In genomic region chr6:42321976-42322375, GRCh38 we compare ENCODE assay signal across 21 cellular contexts.
A peak's percentile ranks its signal among the peaks of the same experiment; 100 is the strongest.
DNase-seq lines count a peak whose midpoint lies in the region; ATAC-seq lines count a peak whose summit lies in the region.
"Had no signal": no experiment of that assay in that cellular context is flagged by ENCODE, and none has a peak within 500 bp of the region (broad histone marks: within the 10 kb centered on the region; RNA-seq: fewer than 3 reads in every experiment).

No MANE protein-coding gene starts in this region.

- H3K4me1 Mint-ChIP-seq in stimulated activated naive CD8-positive, alpha-beta T cell treated with anti-CD3 and anti-CD28 coated beads, Interleukin-15, Interleukin-2, amounts not matched to agents 100 ng/mL and 50 ng/mL, for 24 hours (ENCODE audit: low read depth), result peaks cover 31% of the 10 kb centered on the region
- peaks cover 59 to 71% (median 70%) of the 10 kb centered on the region in 3 donors for H3K4me1 Mint-ChIP-seq in T-cell
- peaks cover 64% of the 10 kb centered on the region for H3K4me1 Mint-ChIP-seq in central memory CD8-positive, alpha-beta T cell

- DNase-seq in stimulated activated naive CD8-positive, alpha-beta T cell treated with anti-CD3 and anti-CD28 coated beads, Interleukin-15, Interleukin-2, amounts not matched to agents 100 U/mL and 50 U/mL, for 24 hours, result no peak
- DNase-seq in T-cell (no peak), HuH-7.5 (ENCODE audit: low spot score) (no peak), H4 (ENCODE audit: low spot score) (no peak)
- DNase-seq in central memory CD8-positive, alpha-beta T cell (ENCODE audit: low spot score in 2 of 2), result no peak
- DNase-seq: C1 segment of cervical spinal cord; Caco-2; DMS153; GDM1; GM23248; HCEC 1CT; MM.1S; NCI-H1092; NCI-H1436 treated with DMSO at 0.1 percent for 48 hours; NCI-H2029 treated with DMSO at 0.1 percent for 48 hours; NCI-H2171; NCI-H446 treated with DMSO at 0.1 percent for 48 hours; NK-92 treated with Interleukin-12 subunit alpha and Interleukin-12 subunit beta, amount 100 ng/mL, for 24 hours; SHP77 had no signal

- CTCF ChIA-PET in T-cell (lab: Charles Lee), result no interaction called here

- H3K4me3 Mint-ChIP-seq in stimulated activated naive CD8-positive, alpha-beta T cell treated with anti-CD3 and anti-CD28 coated beads, Interleukin-15, Interleukin-2, amounts not matched to agents 100 ng/mL and 50 ng/mL, for 24 hours, result no peak overlapping the region
- no peak overlapping the region for H3K4me3 Mint-ChIP-seq in T-cell
- no peak overlapping the region for H3K4me3 Mint-ChIP-seq in central memory CD8-positive, alpha-beta T cell

- POLR2A ChIA-PET in T-cell (lab: Charles Lee), result interaction anchor here (0.5 to 0.6 kb wide), 2 partner anchors 248 to 468 kb away, joined by 3 to 14 read pairs; no protein-coding TSS in a partner anchor

- H3K27me3 Mint-ChIP-seq in stimulated activated naive CD8-positive, alpha-beta T cell treated with anti-CD3 and anti-CD28 coated beads, Interleukin-15, Interleukin-2, amounts not matched to agents 100 ng/mL and 50 ng/mL, for 24 hours, result no peaks in the 10 kb centered on the region
- no peaks in the 10 kb centered on the region for H3K27me3 Mint-ChIP-seq in T-cell
- no peaks in the 10 kb centered on the region for H3K27me3 Mint-ChIP-seq in central memory CD8-positive, alpha-beta T cell

- H3K27ac Mint-ChIP-seq in stimulated activated naive CD8-positive, alpha-beta T cell treated with anti-CD3 and anti-CD28 coated beads, Interleukin-15, Interleukin-2, amounts not matched to agents 100 ng/mL and 50 ng/mL, for 24 hours, result peak overlapping the region; percentile 21
- H3K27ac Mint-ChIP-seq in T-cell, result peak overlapping the region; percentile 58 to 79
- H3K27ac Mint-ChIP-seq in central memory CD8-positive, alpha-beta T cell (ENCODE audit: low read depth), result peak overlapping the region; percentile 57

- no peaks in the 10 kb centered on the region for H3K9me3 Mint-ChIP-seq in stimulated activated naive CD8-positive, alpha-beta T cell treated with anti-CD3 and anti-CD28 coated beads, Interleukin-15, Interleukin-2, amounts not matched to agents 100 ng/mL and 50 ng/mL, for 24 hours
- H3K9me3 Mint-ChIP-seq in T-cell, result no peaks in the 10 kb centered on the region
- no peaks in the 10 kb centered on the region for H3K9me3 Mint-ChIP-seq in central memory CD8-positive, alpha-beta T cell

- ATAC-seq in stimulated activated naive CD8-positive, alpha-beta T cell treated with anti-CD3 and anti-CD28 coated beads, Interleukin-15, Interleukin-2, amounts not matched to agents 100 U/mL and 50 U/mL, for 24 hours, result no peak
- ATAC-seq in T-cell (replicated peaks in 1 of 4) (peak in 1 of 4 experiments; percentile 86), HG03521 (IDR thresholded peaks at IDR 0.05; ENCODE audit: unreplicated experiment) (no peak)
- ATAC-seq in central memory CD8-positive, alpha-beta T cell (replicated peaks; ENCODE audit: extremely low read depth, poor library complexity, severe bottlenecking), result no peak

- H3K36me3 Mint-ChIP-seq in stimulated activated naive CD8-positive, alpha-beta T cell treated with anti-CD3 and anti-CD28 coated beads, Interleukin-15, Interleukin-2, amounts not matched to agents 100 ng/mL and 50 ng/mL, for 24 hours (ENCODE audit: low read depth), result no peaks in the 10 kb centered on the region
- peaks cover 21% of the 10 kb centered on the region for H3K36me3 Mint-ChIP-seq in T-cell
- peaks cover 13% of the 10 kb centered on the region for H3K36me3 Mint-ChIP-seq in central memory CD8-positive, alpha-beta T cell (ENCODE audit: insufficient read depth)
